ENCODE assay signal across 8 cellular contexts in the genomic region with DNA sequence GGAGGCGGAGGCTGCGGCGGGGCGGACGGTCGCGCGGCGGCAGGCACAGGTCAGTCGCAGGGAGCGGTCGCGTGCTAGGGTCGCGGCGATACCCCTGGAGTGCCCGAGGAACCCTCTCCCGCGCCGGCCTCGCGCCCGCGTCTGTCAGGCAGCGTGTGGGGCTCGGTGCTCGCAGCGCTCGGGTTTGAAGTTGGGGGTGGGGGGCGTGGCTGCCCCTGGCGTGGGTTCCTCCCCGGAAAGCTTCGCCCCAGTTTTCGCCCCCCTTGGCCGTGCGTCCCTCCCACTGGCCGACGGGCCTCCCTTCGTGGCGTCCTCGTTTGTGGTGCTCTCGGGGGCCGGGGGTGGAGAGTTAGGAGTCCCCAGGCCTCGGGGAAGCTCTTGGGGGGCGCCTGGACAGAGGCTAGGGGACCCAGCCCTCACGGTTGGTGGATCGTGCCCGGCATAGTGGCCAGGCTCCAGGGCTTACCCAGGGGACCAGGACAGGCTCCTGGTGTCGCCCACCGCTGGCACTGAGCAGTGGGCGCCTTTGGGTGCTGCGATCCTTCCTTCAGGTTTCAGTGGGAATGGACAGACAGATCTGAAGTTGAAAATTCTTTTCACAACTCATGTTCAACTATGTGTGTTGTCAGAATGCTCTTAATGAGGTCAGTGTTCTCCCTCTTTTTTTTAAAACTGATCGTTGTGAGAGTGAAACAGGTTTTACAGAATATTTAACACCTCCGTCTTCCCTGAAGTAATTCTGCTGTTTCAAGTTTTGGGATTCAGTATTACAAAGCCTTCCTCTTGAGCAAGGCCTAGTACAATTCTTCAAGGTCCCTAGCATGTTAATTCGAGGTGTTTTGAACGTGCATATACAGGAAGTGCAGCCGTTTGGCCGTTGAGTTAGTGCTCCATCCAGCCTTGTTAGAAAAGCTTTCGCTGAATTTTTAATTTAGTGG. TPM values are rescaled to one million over a fixed set of nuclear protein-coding genes. Genes with fewer than 3 reads are reported as not detected.
DNase-seq lines count a peak whose midpoint lies in the region; ATAC-seq, FAIRE-seq and TF ChIP-seq lines count a peak whose summit lies in the region.

No MANE protein-coding gene starts in this region.

- no peak for TF ChIP-seq EP300 in GM12878 (IDR thresholded peaks at IDR 0.05; ENCODE audit: borderline replicate concordance in 1 of 2, control insufficient read depth in 1 of 2, low read depth in 2 of 2, low read length in 2 of 2)

- H3K36me3 ChIP-seq in SU-DHL-6 (ENCODE audit: low read length) (no peaks in the 10 kb centered on the region), GM12878 (ENCODE audit: control insufficient read depth in 2 of 2, insufficient read depth in 2 of 2, low read length in 1 of 2) (peaks cover 0 to 3% of the 10 kb centered on the region in 2 experiments; a peak in 1 of 4 replicates)

- H3K27ac ChIP-seq in SU-DHL-6 (ENCODE audit: low read depth, low read length) (peak overlapping the region; percentile 63), GM12878 (ENCODE audit: control insufficient read depth, insufficient read depth) (peak overlapping the region; percentile 64)

- H3K9ac ChIP-seq in SU-DHL-6 (ENCODE audit: low read length) (peak overlapping the region; percentile 86), GM12878 (ENCODE audit: control insufficient read depth, insufficient read depth, low read length) (peak overlapping the region; percentile 68)

- H3F3A ChIP-seq in SU-DHL-6 (ENCODE audit: insufficient read depth), result no peaks in the 10 kb centered on the region

- TF ChIP-seq CTCF in GM13976 (IDR thresholded peaks at IDR 0.05; ENCODE audit: borderline replicate concordance, control extremely low read depth, extremely low read depth, insufficient read depth, missing control alignments) (no peak), SU-DHL-6 (IDR thresholded peaks at IDR 0.05; ENCODE audit: insufficient read depth, low read length, poor library complexity, severe bottlenecking) (no peak), GM12878 (IDR thresholded peaks at IDR 0.05 in 2 of 3, conservative IDR thresholded peaks at IDR 0.05 in 1 of 3; ENCODE audit: control insufficient read depth in 2 of 3, extremely low read depth in 1 of 3, insufficient read depth in 1 of 3, low read depth in 3 of 3, low read length in 3 of 3) (no peak)

- SMC1A ChIA-PET in GM12878 (lab: Charles Lee; ENCODE audit: uncharacterized antibody, unreplicated experiment), result interaction anchor here (0.9 to 1.6 kb wide), 7 partner anchors 11 to 393 kb away, joined by 3 to 5 read pairs (median 3); no protein-coding TSS in a partner anchor

- TF ChIP-seq POLR2A in GM12878 (IDR thresholded peaks at IDR 0.05; ENCODE audit: low read depth, low read length), result peak; percentile 82

- H3K4me1 ChIP-seq in GM12878 (ENCODE audit: control insufficient read depth, insufficient read depth, low read length), result peaks cover 11% of the 10 kb centered on the region

- POLR2A ChIA-PET in GM12878 (lab: Charles Lee), result interaction anchor here (0.6 to 0.7 kb wide), 3 partner anchors 109 to 375 kb away, joined by 3 to 4 read pairs (median 3); no protein-coding TSS in a partner anchor

- peak overlapping the region; percentile 52 for H2AFZ ChIP-seq in SU-DHL-6 (ENCODE audit: low read depth, low read length, severe bottlenecking)
- peak overlapping the region; percentile 85 for H2AFZ ChIP-seq in GM12878 (ENCODE audit: control insufficient read depth, low read depth, low read length)

- RAD21 ChIA-PET in GM12878 (lab: Charles Lee; ENCODE audit: unreplicated experiment), result interaction anchor here (1.3 kb wide), 1 partner anchor 138 kb away, joined by 5 read pairs; no protein-coding TSS in a partner anchor

- no peak for TF ChIP-seq RAD21 in GM12878 (IDR thresholded peaks at IDR 0.05; ENCODE audit: insufficient read depth, low read depth, low read length)

- BruUV-seq in GM12878 (replicated peaks; lab: Mats Ljungman, UMichigan), result no TSS peak

- H3K4me2 ChIP-seq in SU-DHL-6 (ENCODE audit: low read depth, low read length, poor library complexity, severe bottlenecking) (peak overlapping the region; percentile 100), GM12878 (ENCODE audit: control insufficient read depth, insufficient read depth) (peak overlapping the region; percentile 67)

- CTCF ChIA-PET in GM12878 (lab: Yijun Ruan, JAX), result interaction anchor here (0.7 to 1.1 kb wide), 3 partner anchors 12 to 41 kb away, joined by 3 to 5 read pairs (median 3); no protein-coding TSS in a partner anchor

- H3K4me3 ChIP-seq in SU-DHL-6 (ENCODE audit: insufficient read depth, low read length, poor library complexity, severe bottlenecking), result peak overlapping the region; percentile 69
- peak overlapping the region; percentile 97 for H3K4me3 ChIP-seq in GM12878

- H4K20me1 ChIP-seq in SU-DHL-6 (ENCODE audit: low read depth, low read length) (no peaks in the 10 kb centered on the region), GM12878 (ENCODE audit: control insufficient read depth, insufficient read depth) (no peaks in the 10 kb centered on the region)

- H3K9me3 ChIP-seq in SU-DHL-6 (ENCODE audit: insufficient read depth, low read length), result no peaks in the 10 kb centered on the region
- no peaks in the 10 kb centered on the region; the same call in 2 of the 3 replicates for H3K9me3 ChIP-seq in GM12878 (replicated peaks; ENCODE audit: control insufficient read depth, insufficient read depth, low read length)

- H3K27me3 ChIP-seq in SU-DHL-6 (ENCODE audit: low read length) (no peaks in the 10 kb centered on the region), GM12878 (replicated peaks in 1 of 2; ENCODE audit: control insufficient read depth in 2 of 2, insufficient read depth in 2 of 2, low read length in 1 of 2) (no peaks in the 10 kb centered on the region; a peak in 1 of 4 replicates)

- no peaks in the 10 kb centered on the region for H3K9me2 ChIP-seq in SU-DHL-6 (replicated peaks; ENCODE audit: insufficient read depth, low read length)

- ATAC-seq in HG03342 (IDR thresholded peaks at IDR 0.05; ENCODE audit: unreplicated experiment) (peak; percentile 2), GM12878 (peak; percentile 47), HG03378 (IDR thresholded peaks at IDR 0.05; ENCODE audit: unreplicated experiment) (no peak)

- H3K79me2 ChIP-seq in SU-DHL-6 (ENCODE audit: insufficient read depth, low read length) (peaks cover 54% of the 10 kb centered on the region), GM12878 (ENCODE audit: control insufficient read depth, insufficient read depth, low read length) (peaks cover 48% of the 10 kb centered on the region)

- FAIRE-seq in GM12878 (lab: Jason Lieb, UNC), result peak; percentile 88

- WGBS in GM12878 (ENCODE audit: insufficient coverage, insufficient replicate concordance, low lambda C conversion rate, missing lambda C conversion rate), result 1% methylated on average over 59 of the region's 59 CpGs

- intact Hi-C loops in GM12878 (cut with micrococcal nuclease; ENCODE audit: unreplicated experiment), result loop anchor here (2.0 to 10.0 kb wide), 6 partner anchors 124 to 414 kb away; a partner anchor contains a TSS

- DNase-seq in ACHN, result peak; percentile 54
- peak; percentile 84 for DNase-seq in GM13976 (ENCODE audit: low spot score)
- DNase-seq in GM12878 (ENCODE audit: low read depth, low spot score), result no peak
- peak; percentile 42 for DNase-seq in left kidney (ENCODE audit: low read depth, low spot score)
- DNase-seq in stimulated activated CD8-positive, alpha-beta memory T cell treated with anti-CD3 and anti-CD28 coated beads, Interleukin-15, amount 100 ng/mL, for 1 hour (ENCODE audit: low read depth), result peak; percentile 11

- in situ Hi-C loops in ACHN (cut with HindIII; ENCODE audit: low pct_ligation_motif_present, low pct_unique_long_range_greater_than_20kb, low sequenced_read_pairs), result no loop called here
- in situ Hi-C loops in GM13976 (cut with MboI; ENCODE audit: low sequenced_read_pairs, unreplicated experiment), result no loop called here
- in situ Hi-C loops in GM12878 (cut with MboI), result no loop called here

TF ChIP-seq in GM12878, 131 proteins besides CTCF, POLR2A, EP300 and RAD21 (continues in another document):
- TF ChIP-seq ZSCAN29 (IDR thresholded peaks at IDR 0.05) (0 out of 2 replicates have a peak, but pooled peaks have one; percentile 55), HDAC6 (IDR thresholded peaks at IDR 0.05; ENCODE audit: unreplicated experiment) (no peak), SMAD5 (IDR thresholded peaks at IDR 0.05; ENCODE audit: low read depth) (peak; percentile 30; the same call in 1 of the 2 replicates), MXI1 (IDR thresholded peaks at IDR 0.05; ENCODE audit: low read depth, low read length) (peak; percentile 0; the same call in 1 of the 2 replicates), FOXK2 (IDR thresholded peaks at IDR 0.05) (no peak), PML (IDR thresholded peaks at IDR 0.05; ENCODE audit: low read length) (no peak), SMAD1 (IDR thresholded peaks at IDR 0.05; ENCODE audit: low read depth, partially characterized antibody) (no peak), GATAD2B (conservative IDR thresholded peaks at IDR 0.05; ENCODE audit: low read depth) (peak; percentile 71), NR2F1 (conservative IDR thresholded peaks at IDR 0.05) (peak; percentile 78), SMARCA5 (IDR thresholded peaks at IDR 0.05) (peak; percentile 92), TAF1 (IDR thresholded peaks at IDR 0.05; ENCODE audit: borderline replicate concordance, low read depth, low read length) (peak; percentile 6; the same call in 1 of the 2 replicates), BACH1 (IDR thresholded peaks at IDR 0.05; ENCODE audit: borderline replicate concordance) (peak; percentile 93), SIN3A (IDR thresholded peaks at IDR 0.05; ENCODE audit: low read depth, low read length) (peak; percentile 39; the same call in 1 of the 2 replicates)

RNA-seq across cellular contexts. Expression of a gene that starts 0.6 kb away (rescaled TPM):
- 30.0 and 33.4 TPM in 2 replicates for total RNA-seq in GM12878 (2013; cell fraction: nucleolus; rRNA removed)
- total RNA-seq in GM12878 (2014; rRNA removed), result 41.3 and 47.1 TPM in 2 replicates
- total RNA-seq in GM12878 (2014; rRNA removed; fragmentation: Illumina TruSeq; extraction: Trizol), result 43.8 and 45.6 TPM in 2 replicates
- 46.9 and 50.5 TPM in 2 replicates for total RNA-seq in GM12878 (2021)
- polyA plus RNA-seq in GM12878 (2011; ENCODE audit: low read depth), result 24.5 TPM
- polyA plus RNA-seq in GM12878 (2011; rRNA removed), result 38.6 and 42.7 TPM in 2 replicates
- 33.6 and 45.2 TPM in 2 replicates for polyA plus RNA-seq in GM12878 (2011; cell fraction: cytosol; rRNA removed)
- polyA plus RNA-seq in GM12878 (2011; cell fraction: nucleus; rRNA removed), result 22.0 and 28.0 TPM in 2 replicates
- 31.4 and 42.9 TPM in 2 replicates for polyA plus RNA-seq in GM12878 (2012)
- 42.2 and 44.2 TPM in 2 replicates for polyA plus RNA-seq in GM12878 (2014; fragmentation: Illumina TruSeq; extraction: Trizol)
- 10 to 100 TPM; 11.2 to 17.9 TPM for polyA plus RNA-seq in GM12878 (2014; fragmentation: Nextera tagmentation; extraction: Ambion mirVana)
- 39.2 and 44.0 TPM in 2 replicates for polyA plus RNA-seq in GM12878 (2014; rRNA removed)
- 10 to 100 TPM; 41.1 to 42.5 TPM for polyA plus RNA-seq in GM12878 (2016; fragmentation: Nextera tagmentation; extraction: Ambion mirVana)
- polyA minus RNA-seq in GM12878 (2011; rRNA and poly(A)+ RNA removed), result 31.3 and 33.7 TPM in 2 replicates
- polyA minus RNA-seq in GM12878 (2011; cell fraction: cytosol; rRNA and poly(A)+ RNA removed), result 16.2 and 16.4 TPM in 2 replicates
- polyA minus RNA-seq in GM12878 (2011; cell fraction: nucleus; rRNA and poly(A)+ RNA removed), result 9.7 and 21.0 TPM in 2 replicates
